1 cellular context compared by ENCODE assay signal in the genomic region with DNA sequence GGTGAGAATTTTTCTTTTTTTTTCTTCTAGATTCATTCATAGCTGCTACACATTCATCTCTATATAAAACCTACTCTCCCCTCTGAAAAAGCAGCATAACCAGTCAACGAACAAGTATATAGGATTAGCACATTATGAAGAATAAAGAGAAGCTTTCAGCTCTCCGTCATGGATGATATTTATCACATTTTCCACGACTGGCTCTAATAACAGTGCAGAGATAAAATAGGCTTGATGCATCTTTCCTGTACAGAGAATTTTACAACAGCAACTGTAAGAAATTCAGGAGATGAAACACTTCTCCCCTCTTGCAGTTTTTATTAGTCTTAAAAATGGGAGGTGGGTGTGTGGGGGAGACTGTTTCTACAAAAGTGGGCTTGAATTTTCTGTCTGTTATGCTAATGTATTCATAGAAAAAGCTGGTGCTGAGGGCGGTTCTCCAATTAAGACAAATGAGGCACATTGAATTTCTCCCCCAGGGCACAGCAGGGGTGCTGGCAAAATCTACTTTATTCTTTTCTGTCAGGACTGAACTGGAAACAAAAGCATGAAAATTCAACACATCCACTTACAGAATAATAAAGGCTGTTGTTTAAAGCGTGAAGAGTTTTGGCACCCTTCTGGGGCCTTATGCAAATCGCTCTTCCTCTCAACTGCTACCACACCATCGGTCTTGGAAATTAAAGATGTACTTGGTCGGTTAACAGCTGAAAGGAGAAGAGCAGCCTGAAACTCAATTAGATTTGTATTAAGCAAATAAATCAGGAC.
TF ChIP-seq lines count a peak whose summit lies in the region.

No MANE protein-coding gene starts in this region.

TF ChIP-seq in HepG2, 621 proteins besides CTCF, POLR2A, EP300 and RAD21 (continued from another document):
- TF ChIP-seq RERE (CRISPR knock-in tag; IDR thresholded peaks at IDR 0.05; ENCODE audit: low read depth) (no peak), ISX (CRISPR knock-in tag; conservative IDR thresholded peaks at IDR 0.05) (no peak), XBP1 (CRISPR knock-in tag; IDR thresholded peaks at IDR 0.05) (no peak), NAIF1 (CRISPR knock-in tag; IDR thresholded peaks at IDR 0.05; ENCODE audit: borderline replicate concordance) (no peak), REXO4 (CRISPR knock-in tag; IDR thresholded peaks at IDR 0.05; ENCODE audit: borderline replicate concordance) (no peak), ZIK1 (CRISPR knock-in tag; IDR thresholded peaks at IDR 0.05; ENCODE audit: borderline replicate concordance, low read depth) (no peak), ATAD3A (CRISPR knock-in tag; IDR thresholded peaks at IDR 0.05) (no peak)
- TF ChIP-seq, protein P1, sequence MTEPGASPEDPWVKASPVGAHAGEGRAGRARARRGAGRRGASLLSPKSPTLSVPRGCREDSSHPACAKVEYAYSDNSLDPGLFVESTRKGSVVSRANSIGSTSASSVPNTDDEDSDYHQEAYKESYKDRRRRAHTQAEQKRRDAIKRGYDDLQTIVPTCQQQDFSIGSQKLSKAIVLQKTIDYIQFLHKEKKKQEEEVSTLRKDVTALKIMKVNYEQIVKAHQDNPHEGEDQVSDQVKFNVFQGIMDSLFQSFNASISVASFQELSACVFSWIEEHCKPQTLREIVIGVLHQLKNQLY (CRISPR knock-in tag; IDR thresholded peaks at IDR 0.05): no peak
- TF ChIP-seq, protein P2, sequence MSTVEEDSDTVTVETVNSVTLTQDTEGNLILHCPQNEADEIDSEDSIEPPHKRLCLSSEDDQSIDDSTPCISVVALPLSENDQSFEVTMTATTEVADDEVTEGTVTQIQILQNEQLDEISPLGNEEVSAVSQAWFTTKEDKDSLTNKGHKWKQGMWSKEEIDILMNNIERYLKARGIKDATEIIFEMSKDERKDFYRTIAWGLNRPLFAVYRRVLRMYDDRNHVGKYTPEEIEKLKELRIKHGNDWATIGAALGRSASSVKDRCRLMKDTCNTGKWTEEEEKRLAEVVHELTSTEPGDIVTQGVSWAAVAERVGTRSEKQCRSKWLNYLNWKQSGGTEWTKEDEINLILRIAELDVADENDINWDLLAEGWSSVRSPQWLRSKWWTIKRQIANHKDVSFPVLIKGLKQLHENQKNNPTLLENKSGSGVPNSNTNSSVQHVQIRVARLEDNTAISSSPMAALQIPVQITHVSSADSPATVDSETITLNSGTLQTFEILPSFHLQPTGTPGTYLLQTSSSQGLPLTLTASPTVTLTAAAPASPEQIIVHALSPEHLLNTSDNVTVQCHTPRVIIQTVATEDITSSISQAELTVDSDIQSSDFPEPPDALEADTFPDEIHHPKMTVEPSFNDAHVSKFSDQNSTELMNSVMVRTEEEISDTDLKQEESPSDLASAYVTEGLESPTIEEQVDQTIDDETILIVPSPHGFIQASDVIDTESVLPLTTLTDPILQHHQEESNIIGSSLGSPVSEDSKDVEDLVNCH (CRISPR knock-in tag; IDR thresholded peaks at IDR 0.05): no peak
TF ChIP-seq in HepG2: peak in this region for 0.
